Comparison of ENCODE assay signal across 26 cellular contexts in the genomic region with DNA sequence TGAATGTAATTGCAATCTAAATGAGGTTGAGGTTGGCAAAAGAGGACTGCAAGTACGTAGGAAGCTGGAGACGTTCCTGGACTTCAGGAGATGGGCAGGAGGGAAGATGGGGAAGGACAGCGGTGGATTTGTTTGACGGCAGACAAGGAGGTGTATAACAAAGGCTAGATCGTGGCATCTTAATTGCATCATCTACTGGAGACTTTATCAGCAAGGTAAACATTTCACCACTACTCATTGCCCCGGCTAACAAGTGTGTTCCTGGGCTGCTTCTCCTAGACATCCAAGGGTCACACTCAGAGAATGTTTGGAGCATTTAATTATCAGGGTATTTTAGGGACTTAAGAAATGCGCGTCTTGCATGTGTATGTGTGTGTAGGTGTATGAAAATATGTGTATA.
"Had no signal": no experiment of that assay in that cellular context is flagged by ENCODE, and none has a peak within 500 bp of the region (broad histone marks: within the 10 kb centered on the region; RNA-seq: fewer than 3 reads in every experiment).

No MANE protein-coding gene starts in this region.

- H3K27ac Mint-ChIP-seq: activated CD4-positive, alpha-beta T cell treated with anti-CD3 and anti-CD28 coated beads for 36 hours; activated naive CD4-positive, alpha-beta T cell treated with anti-CD3 and anti-CD28 coated beads, Interleukin-2, amount 50 U/mL, for 24 hours; activated naive CD8-positive, alpha-beta T cell treated with anti-CD3 and anti-CD28 coated beads, Interleukin-2, amount 50 U/mL, for 24 hours; activated T-helper 2 cell treated with anti-CD3 and anti-CD28 coated beads, Interferon-gamma antibody, Interleukin-2, Interleukin-4, amounts not matched to agents 10 μg/mL and 5 μg/mL and 100 μg/mL, durations not matched to agents 14 hours and 24 hours and 36 hours; nephron; progenitor cell of endocrine pancreas; stimulated activated memory B cell treated with anti-CD40 and anti-IgM and Interleukin-4, amounts not matched to agents 10 μg/mL and 1 μg/mL and 100 μg/mL, for 72 hours; T-cell; T-helper 2 cell treated with Interferon-gamma antibody and Interleukin-4, amounts not matched to agents 5 μg/mL and 100 μg/mL, for 36 hours; type B pancreatic cell had no signal

- H3K4me3 Mint-ChIP-seq: activated CD4-positive, alpha-beta T cell treated with anti-CD3 and anti-CD28 coated beads for 36 hours; activated naive CD4-positive, alpha-beta T cell treated with anti-CD3 and anti-CD28 coated beads, Interleukin-2, amount 50 U/mL, for 24 hours; activated naive CD8-positive, alpha-beta T cell treated with anti-CD3 and anti-CD28 coated beads, Interleukin-2, amount 50 U/mL, for 24 hours; activated T-cell treated with anti-CD3 and anti-CD28 coated beads, Interleukin-2, amount 50 U/mL, for 4 hours; nephron; stimulated activated memory B cell treated with anti-CD40 and anti-IgM and Interleukin-4, amounts not matched to agents 10 μg/mL and 1 μg/mL and 100 μg/mL, for 72 hours; stimulated activated naive CD8-positive, alpha-beta T cell treated with anti-CD3 and anti-CD28 coated beads, Interleukin-15, amount 100 ng/mL, for 72 hours; T-cell; T-helper 2 cell treated with Interferon-gamma antibody and Interleukin-4, amounts not matched to agents 5 μg/mL and 100 μg/mL, for 36 hours; type B pancreatic cell had no signal

- H3K36me3 Mint-ChIP-seq: activated naive CD4-positive, alpha-beta T cell treated with anti-CD3 and anti-CD28 coated beads, Interleukin-2, amount 50 U/mL, for 24 hours; stimulated activated memory B cell treated with anti-CD40 and anti-IgM and Interleukin-4, amounts not matched to agents 10 μg/mL and 1 μg/mL and 100 μg/mL, for 72 hours; T-cell; type B pancreatic cell had no signal

- H3K4me1 Mint-ChIP-seq: activated CD4-positive, alpha-beta T cell treated with anti-CD3 and anti-CD28 coated beads for 36 hours; activated naive CD4-positive, alpha-beta T cell treated with anti-CD3 and anti-CD28 coated beads, Interleukin-2, amount 50 U/mL, for 24 hours; activated naive CD8-positive, alpha-beta T cell treated with anti-CD3 and anti-CD28 coated beads, Interleukin-2, amount 50 U/mL, for 24 hours; stimulated activated naive CD8-positive, alpha-beta T cell treated with anti-CD3 and anti-CD28 coated beads, Interleukin-15, amount 100 ng/mL, for 72 hours; T-cell had no signal

- H3K27ac ChIP-seq: esophagus squamous epithelium, left ventricle myocardium inferior, neutrophil, ovary, skin epidermis, vagina had no signal

- H3K27me3 ChIP-seq: ovary, vagina had no signal

- DNase-seq: activated CD4-positive, alpha-beta T cell treated with anti-CD3 and anti-CD28 coated beads for 36 hours; activated CD4-positive, alpha-beta T cell treated with anti-CD3 and anti-CD28 coated beads, Interleukin-2, amount 50 U/mL, for 4 hours; activated CD4-positive, CD25-positive, alpha-beta regulatory T cell; activated naive CD8-positive, alpha-beta T cell treated with anti-CD3 and anti-CD28 coated beads, Interleukin-2, amount 50 U/mL, for 24 hours; activated T-cell treated with anti-CD3 and anti-CD28 coated beads, Interleukin-2, amount 50 U/mL, for 4 hours; dermis blood vessel endothelial cell; effector CD4-positive, alpha-beta T cell; esophagus squamous epithelium; left ventricle myocardium inferior; ovary; stimulated activated CD4-positive, alpha-beta T cell treated with anti-CD3 and anti-CD28 coated beads, Interleukin-4, amount 100 ng/mL, for 24 hours; stimulated activated CD8-positive, alpha-beta memory T cell treated with anti-CD3 and anti-CD28 coated beads, Interleukin-4, amount 100 ng/mL, for 48 hours; stimulated activated naive CD8-positive, alpha-beta T cell treated with anti-CD3 and anti-CD28 coated beads, Interleukin-15, amount 100 ng/mL, for 72 hours; substantia nigra; T-cell had no signal

- H3K9me3 Mint-ChIP-seq: activated naive CD4-positive, alpha-beta T cell treated with anti-CD3 and anti-CD28 coated beads, Interleukin-2, amount 50 U/mL, for 24 hours; activated naive CD8-positive, alpha-beta T cell treated with anti-CD3 and anti-CD28 coated beads, Interleukin-2, amount 50 U/mL, for 24 hours; activated T-cell treated with anti-CD3 and anti-CD28 coated beads, Interleukin-2, amount 50 U/mL, for 4 hours; activated T-helper 2 cell treated with anti-CD3 and anti-CD28 coated beads, Interferon-gamma antibody, Interleukin-2, Interleukin-4, amounts not matched to agents 10 μg/mL and 5 μg/mL and 100 μg/mL, durations not matched to agents 14 hours and 24 hours and 36 hours; nephron; stimulated activated memory B cell treated with anti-CD40 and anti-IgM and Interleukin-4, amounts not matched to agents 10 μg/mL and 1 μg/mL and 100 μg/mL, for 72 hours; stimulated activated naive CD8-positive, alpha-beta T cell treated with anti-CD3 and anti-CD28 coated beads, Interleukin-15, amount 100 ng/mL, for 72 hours; T-cell; T-helper 2 cell treated with Interferon-gamma antibody and Interleukin-4, amounts not matched to agents 5 μg/mL and 100 μg/mL, for 36 hours; type B pancreatic cell had no signal

- H3K9me3 ChIP-seq: esophagus squamous epithelium, left ventricle myocardium inferior, neutrophil, ovary, vagina had no signal

- H3K4me3 ChIP-seq: esophagus squamous epithelium, left ventricle myocardium inferior, lung, ovary, skin epidermis, vagina had no signal

- H3K36me3 ChIP-seq: esophagus squamous epithelium, left ventricle myocardium inferior, neutrophil, ovary, vagina had no signal
